In the genomic region with DNA sequence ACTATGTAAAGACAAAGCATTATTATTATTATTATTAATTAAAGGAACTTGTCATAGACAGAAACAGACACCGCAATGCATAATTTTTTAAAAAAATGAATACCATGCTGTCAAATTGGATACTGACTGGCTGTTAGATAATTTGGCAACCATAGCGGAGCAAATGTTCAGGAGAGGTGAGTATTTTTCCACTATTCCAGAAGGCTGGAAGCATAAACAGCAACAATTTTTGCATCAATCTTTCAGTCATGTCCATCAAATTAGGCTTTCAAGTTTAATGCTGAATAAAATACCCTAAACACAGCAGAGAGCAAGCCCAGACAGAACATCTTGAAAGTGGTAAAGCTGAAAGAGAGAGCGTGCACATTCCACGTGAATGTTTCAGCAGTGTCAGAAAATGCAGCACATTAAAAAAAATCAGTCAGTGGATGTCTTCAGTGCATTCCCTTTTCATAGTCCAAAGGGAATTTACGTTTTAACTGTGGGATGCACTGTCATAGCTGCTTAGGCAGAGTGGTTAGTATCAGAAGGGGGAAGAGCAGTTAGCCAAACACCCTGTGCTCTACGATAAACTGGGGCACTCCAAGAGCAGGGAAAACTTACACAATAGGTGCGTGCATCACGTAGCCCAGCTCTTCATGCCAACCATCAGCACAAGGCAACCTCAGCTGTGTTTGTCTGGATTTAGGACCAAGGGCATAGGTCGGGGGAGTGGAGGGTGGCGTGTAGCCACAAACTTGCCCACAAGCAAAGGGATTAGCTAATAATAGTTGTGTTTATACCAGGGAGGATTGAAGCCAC, we compare ENCODE assay signal across 8 cellular contexts.
DNase-seq lines count a peak whose midpoint lies in the region; TF ChIP-seq lines count a peak whose summit lies in the region.

No MANE protein-coding gene starts in this region.

- no peak overlapping the region for H3K4me3 ChIP-seq in BLaER1 treated with 17β-estradiol and CSF1 and Interleukin-3, amounts not matched to agents 10 nM and 100 nM
- H3K4me3 ChIP-seq in ovary (peak overlapping the region; percentile 18), stomach (no peak overlapping the region)

- peaks cover 26 to 36% (median 33%) of the 10 kb centered on the region in 10 experiments for H3K4me1 ChIP-seq in BLaER1 treated with 17β-estradiol and CSF1 and Interleukin-3, amounts not matched to agents 10 nM and 100 nM
- H3K4me1 ChIP-seq in ovary (ENCODE audit: insufficient read depth) (no peaks in the 10 kb centered on the region), stomach (peaks cover 0 to 16% (median 0%) of the 10 kb centered on the region in 4 donors)

- TF ChIP-seq CTCF in ovary (IDR thresholded peaks at IDR 0.05): no peak
- no peak for TF ChIP-seq CTCF in stomach (IDR thresholded peaks at IDR 0.05)

- H3K27me3 ChIP-seq in BLaER1 treated with 17β-estradiol and CSF1 and Interleukin-3, amounts not matched to agents 10 nM and 100 nM: 0 out of 22 replicates have a peak, but pooled peaks cover 0 to 6% (median 0%) of the 10 kb centered on the region in 11 experiments
- H3K27me3 ChIP-seq in ovary: no peaks in the 10 kb centered on the region
- no peaks in the 10 kb centered on the region for H3K27me3 ChIP-seq in stomach

- TF ChIP-seq EP300 in ovary (IDR thresholded peaks at IDR 0.05) (no peak), stomach (IDR thresholded peaks at IDR 0.05) (no peak)

- intact Hi-C loops in ovary (cut with DNase I) (no loop called here), stomach (cut with DNase I; ENCODE audit: low total_unique reads) (no loop called here)

- TF ChIP-seq POLR2A in ovary (IDR thresholded peaks at IDR 0.05) (no peak), stomach (IDR thresholded peaks at IDR 0.05) (no peak)

- peak overlapping the region in 2 of 11 experiments; percentile 7 to 10; a peak in 1 of 22 replicates for H3K9ac ChIP-seq in BLaER1 treated with 17β-estradiol and CSF1 and Interleukin-3, amounts not matched to agents 10 nM and 100 nM

- peaks cover 27 to 33% (median 30%) of the 10 kb centered on the region in 11 experiments for H3K9me3 ChIP-seq in BLaER1 treated with 17β-estradiol and CSF1 and Interleukin-3, amounts not matched to agents 10 nM and 100 nM (replicated peaks in 1 of 11)
- H3K9me3 ChIP-seq in ovary (peaks cover 0 to 5% of the 10 kb centered on the region in 2 donors), stomach (peaks cover 0 to 12% (median 4%) of the 10 kb centered on the region in 4 donors)

- 25 to 32% (median 26%) methylated on average over 10 of the region's 10 CpGs for WGBS in ovary, 3 donors
- 37 to 65% (median 50%) methylated on average over 10 of the region's 10 CpGs for WGBS in stomach, 5 donors

- peaks cover 0 to 4% (median 0%) of the 10 kb centered on the region in 11 experiments; a peak in 1 of 22 replicates for H4K20me1 ChIP-seq in BLaER1 treated with 17β-estradiol and CSF1 and Interleukin-3, amounts not matched to agents 10 nM and 100 nM

- H3K36me3 ChIP-seq in BLaER1 treated with 17β-estradiol and CSF1 and Interleukin-3, amounts not matched to agents 10 nM and 100 nM: no peaks in the 10 kb centered on the region
- H3K36me3 ChIP-seq in ovary (no peaks in the 10 kb centered on the region), stomach (no peaks in the 10 kb centered on the region)

- H3K4me2 ChIP-seq in BLaER1 treated with 17β-estradiol and CSF1 and Interleukin-3, amounts not matched to agents 10 nM and 100 nM: peak overlapping the region; percentile 53 to 87 (median 75)

- peak; percentile 1 for DNase-seq in SW480 (ENCODE audit: low spot score)
- DNase-seq in fibroblast of peridontal ligament (ENCODE audit: extremely low read depth): peak; percentile 98
- DNase-seq in ovary: no peak
- no peak for DNase-seq in NCI-H345 treated with DMSO at 0.1 percent for 48 hours (lab: John Stamatoyannopoulos, UW; ENCODE audit: unreplicated experiment)
- DNase-seq in NCI-H226: no peak
- DNase-seq in stomach: no peak
- DNase-seq in activated gamma-delta T cell (lab: John Stamatoyannopoulos, UW): no peak

- H3K27ac ChIP-seq in BLaER1 treated with 17β-estradiol and CSF1 and Interleukin-3, amounts not matched to agents 10 nM and 100 nM: peak overlapping the region in 5 of 11 experiments; percentile 9 to 20 (median 14); a peak in 5 of 22 replicates
- no peak overlapping the region for H3K27ac ChIP-seq in ovary
- H3K27ac ChIP-seq in stomach: peak overlapping the region in 2 of 5 donors; percentile 22 to 72

Comparison
In these comparisons a context has a peak if more than half of its experiments do, and no peak if none do; other contexts are left out.
1. DNase-seq: peak in SW480 (single experiment) and fibroblast of peridontal ligament (single experiment); none in ovary (0 of 5), NCI-H345 treated with DMSO at 0.1 percent for 48 hours (single experiment), NCI-H226 (single experiment), stomach (single experiment) and activated gamma-delta T cell (single experiment).